1 cellular context compared by ENCODE assay signal in the genomic region with DNA sequence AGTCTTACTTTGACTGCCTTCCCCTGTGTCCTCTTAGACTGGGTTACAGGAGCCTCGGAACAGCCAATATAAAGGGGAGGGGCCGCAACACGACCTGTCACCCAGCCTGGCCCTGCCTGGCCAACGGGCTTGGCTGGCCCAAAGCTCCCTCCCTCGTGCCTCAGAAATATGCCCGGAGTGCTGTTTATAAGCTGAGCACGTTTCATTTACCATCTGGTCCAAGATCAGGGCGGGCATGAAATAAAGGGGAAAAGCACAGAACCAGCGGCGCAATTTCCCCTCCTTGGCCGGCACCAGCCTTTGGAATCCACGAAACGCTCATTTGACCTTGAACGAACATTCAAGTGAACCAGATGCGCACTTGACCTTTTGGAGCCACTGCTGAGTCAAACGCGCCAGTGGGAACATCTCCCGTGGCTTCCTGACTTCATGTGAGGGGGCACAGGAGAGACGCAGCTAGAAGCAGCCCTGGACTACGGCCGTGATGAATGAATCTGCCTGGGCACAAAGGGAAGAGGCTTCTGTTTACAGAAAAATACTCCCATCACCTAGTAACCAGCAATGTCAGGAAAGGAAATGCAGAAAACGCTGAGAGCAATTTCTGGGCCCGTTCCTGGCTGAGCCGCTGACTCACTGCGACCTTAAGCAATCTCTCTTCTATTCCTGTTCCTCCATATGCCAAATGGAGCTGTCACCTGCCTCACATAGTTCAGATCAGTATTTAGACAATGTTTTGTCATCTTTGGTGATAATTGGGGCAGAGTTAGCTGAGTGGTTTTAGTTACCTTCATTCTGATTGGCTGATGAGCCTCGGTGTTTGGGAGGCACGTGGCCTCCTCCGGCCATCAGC.
TF ChIP-seq lines count a peak whose summit lies in the region.

No MANE protein-coding gene starts in this region.

TF ChIP-seq in GM23338, 12 proteins besides CTCF, POLR2A, EP300 and RAD21 (continued from another document):
- TF ChIP-seq NANOG (IDR thresholded peaks at IDR 0.05; ENCODE audit: borderline replicate concordance) (no peak), ZNF331 (CRISPR knock-in tag; IDR thresholded peaks at IDR 0.05; ENCODE audit: low read depth) (no peak), ZNF114 (CRISPR knock-in tag; IDR thresholded peaks at IDR 0.05) (no peak), EZH2 (IDR thresholded peaks at IDR 0.05; ENCODE audit: low read depth, unreplicated experiment) (no peak), REST (IDR thresholded peaks at IDR 0.05; ENCODE audit: unreplicated experiment) (no peak), EZH2phosphoT487 (IDR thresholded peaks at IDR 0.05; ENCODE audit: unreplicated experiment) (no peak), STAT1 (IDR thresholded peaks at IDR 0.05; ENCODE audit: unreplicated experiment) (no peak), JUNB (IDR thresholded peaks at IDR 0.05; ENCODE audit: unreplicated experiment) (no peak), CREB1 (CRISPR knock-in tag; IDR thresholded peaks at IDR 0.05; ENCODE audit: low read depth) (no peak), POLR2AphosphoS5 (IDR thresholded peaks at IDR 0.05; ENCODE audit: low read depth) (no peak)
- TF ChIP-seq, protein P1, sequence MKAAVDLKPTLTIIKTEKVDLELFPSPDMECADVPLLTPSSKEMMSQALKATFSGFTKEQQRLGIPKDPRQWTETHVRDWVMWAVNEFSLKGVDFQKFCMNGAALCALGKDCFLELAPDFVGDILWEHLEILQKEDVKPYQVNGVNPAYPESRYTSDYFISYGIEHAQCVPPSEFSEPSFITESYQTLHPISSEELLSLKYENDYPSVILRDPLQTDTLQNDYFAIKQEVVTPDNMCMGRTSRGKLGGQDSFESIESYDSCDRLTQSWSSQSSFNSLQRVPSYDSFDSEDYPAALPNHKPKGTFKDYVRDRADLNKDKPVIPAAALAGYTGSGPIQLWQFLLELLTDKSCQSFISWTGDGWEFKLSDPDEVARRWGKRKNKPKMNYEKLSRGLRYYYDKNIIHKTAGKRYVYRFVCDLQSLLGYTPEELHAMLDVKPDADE (IDR thresholded peaks at IDR 0.05): no peak
